In the genomic region with DNA sequence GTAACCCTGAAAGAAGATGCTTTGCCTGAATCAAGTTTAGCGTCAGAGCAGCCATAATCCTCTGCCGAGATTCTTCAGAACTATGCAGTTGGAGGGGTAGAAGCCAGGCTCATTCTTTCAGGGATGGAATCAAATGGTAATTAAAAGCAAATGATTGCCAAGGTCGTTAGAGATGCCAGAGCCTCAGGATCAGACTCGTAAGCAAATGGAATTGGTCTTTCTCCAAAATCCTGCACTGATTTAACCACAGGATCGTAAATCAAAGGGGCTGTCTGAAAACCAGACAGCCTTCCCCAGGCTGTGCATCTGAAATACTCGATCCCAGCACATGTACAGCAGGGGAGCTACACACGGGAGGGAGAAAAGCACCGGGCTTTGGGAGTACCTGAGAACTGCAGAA, we compare ENCODE assay signal across 13 cellular contexts. TPM values are rescaled to one million over a fixed set of nuclear protein-coding genes. Genes with fewer than 3 reads are reported as not detected.
A peak's percentile ranks its signal among the peaks of the same experiment; 100 is the strongest.
DNase-seq lines count a peak whose midpoint lies in the region; ATAC-seq, FAIRE-seq and TF ChIP-seq lines count a peak whose summit lies in the region.
"Had no signal": no experiment of that assay in that cellular context is flagged by ENCODE, and none has a peak within 500 bp of the region (broad histone marks: within the 10 kb centered on the region; RNA-seq: fewer than 3 reads in every experiment).

No MANE protein-coding gene starts in this region.

- peaks cover 3% of the 10 kb centered on the region for H3K4me1 ChIP-seq in astrocyte (ENCODE audit: insufficient read depth, low read length)
- H3K4me1 ChIP-seq: BE2C had no signal

- no peak for FAIRE-seq in astrocyte (lab: Jason Lieb, UNC)

- H3K27ac ChIP-seq in astrocyte (ENCODE audit: low read depth, low read length) (no peak overlapping the region), layer of hippocampus (ENCODE audit: low read depth, low read length) (peak overlapping the region; percentile 56)

- no peak overlapping the region for H3K9ac ChIP-seq in astrocyte (ENCODE audit: low read length)

- ATAC-seq in stimulated activated naive CD8-positive, alpha-beta T cell treated with anti-CD3 and anti-CD28 coated beads, Interleukin-15, Interleukin-2, amounts not matched to agents 100 U/mL and 50 U/mL, for 24 hours, result no peak
- ATAC-seq: Panc1 had no signal

- H3K79me2 ChIP-seq in astrocyte (ENCODE audit: insufficient read depth, low read length), result no peaks in the 10 kb centered on the region

- no peaks in the 10 kb centered on the region for H3K9me3 Mint-ChIP-seq in stimulated activated naive CD8-positive, alpha-beta T cell treated with anti-CD3 and anti-CD28 coated beads, Interleukin-15, Interleukin-2, amounts not matched to agents 100 ng/mL and 50 ng/mL, for 24 hours
- H3K9me3 Mint-ChIP-seq in astrocyte (ENCODE audit: unreplicated experiment), result peaks cover 3% of the 10 kb centered on the region

- no peak for DNase-seq in stimulated activated naive CD8-positive, alpha-beta T cell treated with anti-CD3 and anti-CD28 coated beads, Interleukin-15, Interleukin-2, amounts not matched to agents 100 U/mL and 50 U/mL, for 24 hours
- peak; percentile 80 for DNase-seq in astrocyte (ENCODE audit: low read depth)
- no peak for DNase-seq in cerebellar nuclear complex (lab: John Stamatoyannopoulos, UW)
- no peak for DNase-seq in HT-29 (ENCODE audit: low spot score)
- DNase-seq in NCI-H2227 treated with DMSO at 0.1 percent for 48 hours (lab: John Stamatoyannopoulos, UW), result no peak
- no peak for DNase-seq in 8988T
- DNase-seq: BE2C; effector CD4-positive, alpha-beta T cell; NCI-H187; retina had no signal

- no peaks in the 10 kb centered on the region for H4K20me1 ChIP-seq in astrocyte (ENCODE audit: insufficient read depth, low read length)

- H3K9me3 ChIP-seq in astrocyte (ENCODE audit: insufficient read depth, low read depth, low read length), result no peaks in the 10 kb centered on the region
- H3K9me3 ChIP-seq: BE2C had no signal

- no peaks in the 10 kb centered on the region for H3K36me3 ChIP-seq in astrocyte (ENCODE audit: insufficient read depth, low read length)
- H3K36me3 ChIP-seq: BE2C had no signal

- no peak overlapping the region for H3K4me3 ChIP-seq in astrocyte (ENCODE audit: insufficient read depth, low read depth, low read length)

- peak overlapping the region; percentile 64 for H3K4me2 ChIP-seq in astrocyte (ENCODE audit: low read length)

- no peak overlapping the region for H2AFZ ChIP-seq in astrocyte (ENCODE audit: low read depth, low read length)

- peaks cover 15% of the 10 kb centered on the region for H3K4me1 Mint-ChIP-seq in stimulated activated naive CD8-positive, alpha-beta T cell treated with anti-CD3 and anti-CD28 coated beads, Interleukin-15, Interleukin-2, amounts not matched to agents 100 ng/mL and 50 ng/mL, for 24 hours (ENCODE audit: low read depth)
- no peaks in the 10 kb centered on the region for H3K4me1 Mint-ChIP-seq in astrocyte (ENCODE audit: low read depth, unreplicated experiment)

- H3K4me3 Mint-ChIP-seq in stimulated activated naive CD8-positive, alpha-beta T cell treated with anti-CD3 and anti-CD28 coated beads, Interleukin-15, Interleukin-2, amounts not matched to agents 100 ng/mL and 50 ng/mL, for 24 hours, result peak overlapping the region; percentile 23
- no peak overlapping the region for H3K4me3 Mint-ChIP-seq in astrocyte (ENCODE audit: unreplicated experiment)

- peaks cover 13% of the 10 kb centered on the region for H3K27me3 Mint-ChIP-seq in stimulated activated naive CD8-positive, alpha-beta T cell treated with anti-CD3 and anti-CD28 coated beads, Interleukin-15, Interleukin-2, amounts not matched to agents 100 ng/mL and 50 ng/mL, for 24 hours
- H3K27me3 Mint-ChIP-seq in astrocyte (ENCODE audit: low read depth, unreplicated experiment), result peaks cover 7% of the 10 kb centered on the region

- peaks cover 2% of the 10 kb centered on the region for H3K27me3 ChIP-seq in astrocyte (ENCODE audit: insufficient read depth, low read length)
- no peaks in the 10 kb centered on the region for H3K27me3 ChIP-seq in layer of hippocampus (ENCODE audit: control insufficient read depth, insufficient read depth, low read length)
- H3K27me3 ChIP-seq: BE2C had no signal

- H3K36me3 Mint-ChIP-seq in stimulated activated naive CD8-positive, alpha-beta T cell treated with anti-CD3 and anti-CD28 coated beads, Interleukin-15, Interleukin-2, amounts not matched to agents 100 ng/mL and 50 ng/mL, for 24 hours (ENCODE audit: low read depth), result no peaks in the 10 kb centered on the region
- peaks cover 1% of the 10 kb centered on the region for H3K36me3 Mint-ChIP-seq in astrocyte (ENCODE audit: low read depth, unreplicated experiment)

- H3K27ac Mint-ChIP-seq in stimulated activated naive CD8-positive, alpha-beta T cell treated with anti-CD3 and anti-CD28 coated beads, Interleukin-15, Interleukin-2, amounts not matched to agents 100 ng/mL and 50 ng/mL, for 24 hours, result no peak overlapping the region
- no peak overlapping the region for H3K27ac Mint-ChIP-seq in astrocyte (ENCODE audit: unreplicated experiment)

- no peak for TF ChIP-seq CTCF in astrocyte (IDR thresholded peaks at IDR 0.05; ENCODE audit: insufficient read depth, low read depth, low read length)

RNA-seq across cellular contexts. Expression of gene APCDD1, which starts 22.0 kb away (rescaled TPM):
- 4.4 and 5.4 TPM in 2 replicates for total RNA-seq in astrocyte
- total RNA-seq in HT-29 (2014; rRNA removed; shearing (Covaris generic)), result not detected in 2 replicates

RNA-seq across cellular contexts. Expression of gene NAPG, which starts 49.4 kb away (rescaled TPM):
- total RNA-seq in astrocyte, result 30.8 and 33.2 TPM in 2 replicates
- 20.2 TPM in 2 replicates for total RNA-seq in HT-29 (2014; rRNA removed; shearing (Covaris generic))
